9 cellular contexts compared by ENCODE assay signal in the genomic region with DNA sequence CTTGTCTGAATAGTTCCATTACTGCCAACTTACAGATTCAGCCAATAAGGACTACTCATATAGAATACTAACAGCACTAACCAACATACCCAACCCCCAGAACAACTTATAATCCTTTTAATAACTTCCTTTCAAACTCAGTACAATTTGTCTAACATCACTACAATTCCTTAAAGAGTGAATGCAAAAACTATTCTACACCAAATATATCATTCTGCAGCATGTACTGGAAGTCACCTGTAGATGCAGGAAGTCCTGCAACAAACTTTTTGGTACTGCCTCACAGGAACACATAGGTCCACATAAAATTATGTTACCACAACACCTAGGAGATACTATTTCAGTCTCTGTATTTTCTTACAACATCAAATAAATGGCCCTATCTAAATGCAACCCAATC. TPM values are rescaled to one million over a fixed set of nuclear protein-coding genes. Genes with fewer than 3 reads are reported as not detected.
DNase-seq lines count a peak whose midpoint lies in the region; ATAC-seq, FAIRE-seq and TF ChIP-seq lines count a peak whose summit lies in the region.
"Had no signal": no experiment of that assay in that cellular context is flagged by ENCODE, and none has a peak within 500 bp of the region (broad histone marks: within the 10 kb centered on the region; RNA-seq: fewer than 3 reads in every experiment).

No MANE protein-coding gene starts in this region.

- POLR2A ChIA-PET in K562 (lab: Yijun Ruan, JAX) = no interaction called here

- TF ChIP-seq RAD21 in K562 (CRISPR knock-in tag; conservative IDR thresholded peaks at IDR 0.05 in 1 of 2, IDR thresholded peaks at IDR 0.05 in 1 of 2) = no peak

- TF ChIP-seq POLR2A in K562 (conservative IDR thresholded peaks at IDR 0.05) (no peak), upper lobe of left lung (IDR thresholded peaks at IDR 0.05) (no peak)

- in situ Hi-C loops in K562 (cut with MboI) = no loop called here

- H3K9ac ChIP-seq in K562 (ENCODE audit: insufficient read depth in 1 of 2, low read depth in 2 of 2, low read length in 2 of 2) = peak overlapping the region in 1 of 2 experiments; percentile 89; a peak in 2 of 4 replicates

- no peak overlapping the region for H2AFZ ChIP-seq in K562 (ENCODE audit: low read depth, low read length)

- DNase-seq in activated naive CD4-positive, alpha-beta T cell treated with anti-CD3 and anti-CD28 coated beads, Interleukin-2, amount 50 U/mL, for 16 hours = no peak
- no peak for DNase-seq in K562 (ENCODE audit: extremely low read depth in 1 of 4, low spot score in 3 of 4)
- DNase-seq in lower lobe of right lung = no peak
- DNase-seq in upper lobe of left lung = no peak
- DNase-seq in COLO829 (ENCODE audit: low spot score) = no peak
- DNase-seq: DMS 273 treated with DMSO at 0.1 percent for 48 hours had no signal

- TF ChIP-seq CTCF in K562 (IDR thresholded peaks at IDR 0.05 in 2 of 3, conservative IDR thresholded peaks at IDR 0.05 in 1 of 3; ENCODE audit: insufficient read depth in 2 of 3, low read depth in 1 of 3, low read length in 3 of 3) (no peak), lower lobe of right lung (IDR thresholded peaks at IDR 0.05) (no peak), upper lobe of left lung (IDR thresholded peaks at IDR 0.05) (no peak)

- H3K27me3 Mint-ChIP-seq in activated naive CD4-positive, alpha-beta T cell treated with anti-CD3 and anti-CD28 coated beads, Interleukin-2, amount 50 U/mL, for 24 hours = no peaks in the 10 kb centered on the region

- peaks cover 48% of the 10 kb centered on the region for H3K36me3 Mint-ChIP-seq in activated naive CD4-positive, alpha-beta T cell treated with anti-CD3 and anti-CD28 coated beads, Interleukin-2, amount 50 U/mL, for 24 hours

- H3K4me1 ChIP-seq in K562 (replicated peaks in 1 of 2; ENCODE audit: control insufficient read depth in 2 of 2, insufficient read depth in 2 of 2, low read length in 2 of 2) (peaks cover 9 to 17% of the 10 kb centered on the region in 2 experiments), lower lobe of right lung (peaks cover 71% of the 10 kb centered on the region), upper lobe of left lung (peaks cover 63 to 72% (median 68%) of the 10 kb centered on the region in 4 donors)

- H3K4me3 Mint-ChIP-seq in activated naive CD4-positive, alpha-beta T cell treated with anti-CD3 and anti-CD28 coated beads, Interleukin-2, amount 50 U/mL, for 24 hours = peak overlapping the region; percentile 92

- peak overlapping the region; percentile 91 for H3K4me2 ChIP-seq in K562 (ENCODE audit: insufficient read depth, low read length)

- no peak for ATAC-seq in K562
- ATAC-seq in lower lobe of right lung = no peak
- no peak for ATAC-seq in upper lobe of left lung (ENCODE audit: low FRiP score in 2 of 2)
- ATAC-seq in HG03108 (IDR thresholded peaks at IDR 0.05; ENCODE audit: unreplicated experiment) = no peak
- ATAC-seq in GM19467 (IDR thresholded peaks at IDR 0.05; ENCODE audit: unreplicated experiment) = no peak

- no peaks in the 10 kb centered on the region for H3K9me1 ChIP-seq in K562 (ENCODE audit: control insufficient read depth, insufficient read depth, low read length)

- intact Hi-C loops in K562 (cut with micrococcal nuclease) = no loop called here
- intact Hi-C loops in lower lobe of right lung (cut with DNase I) = no loop called here

- no peaks in the 10 kb centered on the region for H3K27me3 ChIP-seq in K562 (ENCODE audit: control insufficient read depth in 2 of 2, insufficient read depth in 2 of 2, low read length in 2 of 2)
- no peaks in the 10 kb centered on the region for H3K27me3 ChIP-seq in lower lobe of right lung (ENCODE audit: low read depth)
- H3K27me3 ChIP-seq in upper lobe of left lung = no peaks in the 10 kb centered on the region

- H3K9me3 Mint-ChIP-seq in activated naive CD4-positive, alpha-beta T cell treated with anti-CD3 and anti-CD28 coated beads, Interleukin-2, amount 50 U/mL, for 24 hours = no peaks in the 10 kb centered on the region

- peaks cover 84% of the 10 kb centered on the region for H3K79me2 ChIP-seq in K562 (ENCODE audit: control insufficient read depth, insufficient read depth, low read length)

- peak overlapping the region; percentile 91 for H3K4me3 ChIP-seq in K562
- H3K4me3 ChIP-seq in lower lobe of right lung = peak overlapping the region; percentile 83
- peak overlapping the region in 3 of 4 donors; percentile 83 to 86 (median 83) for H3K4me3 ChIP-seq in upper lobe of left lung

- CTCF ChIA-PET in K562 (lab: Yijun Ruan, JAX; ENCODE audit: low intra/inter-chr PET ratio) = no interaction called here

- peaks cover 60% of the 10 kb centered on the region for H3K4me1 Mint-ChIP-seq in activated naive CD4-positive, alpha-beta T cell treated with anti-CD3 and anti-CD28 coated beads, Interleukin-2, amount 50 U/mL, for 24 hours

- TF ChIP-seq EP300 in K562 (IDR thresholded peaks at IDR 0.05; ENCODE audit: low read length) = no peak
- no peak for TF ChIP-seq EP300 in upper lobe of left lung (IDR thresholded peaks at IDR 0.05)

- H4K20me1 ChIP-seq in K562 (replicated peaks; ENCODE audit: control insufficient read depth, insufficient read depth, low read length) = peaks cover 33% of the 10 kb centered on the region

- H3K9me3 ChIP-seq in K562 (replicated peaks; ENCODE audit: control insufficient read depth, insufficient read depth, low read depth, low read length) (no peaks in the 10 kb centered on the region), lower lobe of right lung (no peaks in the 10 kb centered on the region), upper lobe of left lung (no peaks in the 10 kb centered on the region)

- no TSS peak for BruUV-seq in K562 (replicated peaks; lab: Mats Ljungman, UMichigan)

- H3K27ac ChIP-seq in K562 (ENCODE audit: extremely low read depth, low read depth, low read length) (peak overlapping the region; percentile 16; the same call in 2 of the 3 replicates), lower lobe of right lung (peak overlapping the region; percentile 100), upper lobe of left lung (peak overlapping the region in 2 of 4 donors; percentile 99 to 100)

- no peak for FAIRE-seq in K562 (lab: Jason Lieb, UNC)

- H3K36me3 ChIP-seq in K562 (ENCODE audit: control insufficient read depth, insufficient read depth, low read length) = peaks cover 64% of the 10 kb centered on the region
- H3K36me3 ChIP-seq in lower lobe of right lung = peaks cover 61% of the 10 kb centered on the region
- H3K36me3 ChIP-seq in upper lobe of left lung = peaks cover 25 to 59% (median 34%) of the 10 kb centered on the region in 4 donors

- peak overlapping the region; percentile 99 for H3K27ac Mint-ChIP-seq in activated naive CD4-positive, alpha-beta T cell treated with anti-CD3 and anti-CD28 coated beads, Interleukin-2, amount 50 U/mL, for 24 hours

TF ChIP-seq in K562, 482 proteins besides CTCF, POLR2A, EP300 and RAD21 (continues in another document):
- TF ChIP-seq ZNF253 (CRISPR knock-in tag; conservative IDR thresholded peaks at IDR 0.05) (no peak), NCOA6 (IDR thresholded peaks at IDR 0.05) (no peak), ZFPM2 (CRISPR knock-in tag; IDR thresholded peaks at IDR 0.05) (no peak), POLR2G (IDR thresholded peaks at IDR 0.05; ENCODE audit: low read depth, low read length) (peak; percentile 43; the same call in 1 of the 2 replicates)

RNA-seq across cellular contexts. Expression of a gene that starts 2.1 kb away (rescaled TPM):
- total RNA-seq in K562 (2011; cell fraction: chromatin; rRNA removed; ENCODE audit: low replicate concordance) = 412 and 933 TPM in 2 replicates
- total RNA-seq in K562 (2011; cell fraction: nucleolus; rRNA removed) = 305 and 368 TPM in 2 replicates
- total RNA-seq in K562 (2011; cell fraction: nucleoplasm; rRNA removed) = 399 and 401 TPM in 2 replicates
- 132 and 172 TPM in 2 replicates for total RNA-seq in K562 (2014; rRNA removed)
- total RNA-seq in K562 (2014; rRNA removed; fragmentation: Illumina TruSeq; extraction: Trizol) = 124 and 133 TPM in 2 replicates
- 153 and 161 TPM in 2 replicates for total RNA-seq in K562 (2015; rRNA removed; fragmentation: Illumina TruSeq; extraction: Trizol)
- 112 and 126 TPM in 2 replicates for total RNA-seq in K562 (2021)
- polyA plus RNA-seq in K562 (2011; rRNA removed) = 186 and 201 TPM in 2 replicates
- polyA plus RNA-seq in K562 (2011; cell fraction: cytosol; rRNA removed) = 57.8 and 58.8 TPM in 2 replicates
- 1,501 and 1,632 TPM in 2 replicates for polyA plus RNA-seq in K562 (2011; cell fraction: nucleus; rRNA removed)
- 70.5 and 112 TPM in 2 replicates for polyA plus RNA-seq in K562 (2012)
- polyA plus RNA-seq in K562 (2014; fragmentation: Illumina TruSeq; extraction: Trizol) = 77.7 and 107 TPM in 2 replicates
- polyA plus RNA-seq in K562 (2014; fragmentation: Nextera tagmentation; extraction: Ambion mirVana) = 10 to 100 TPM; 16.1 to 32.4 TPM
- polyA plus RNA-seq in K562 (2014; rRNA removed) = 134 and 154 TPM in 2 replicates
- 210 and 248 TPM in 2 replicates for polyA minus RNA-seq in K562 (2011; rRNA and poly(A)+ RNA removed)
- polyA minus RNA-seq in K562 (2011; cell fraction: cytosol; rRNA and poly(A)+ RNA removed) = 78.9 and 112 TPM in 2 replicates
- 962 and 1,250 TPM in 2 replicates for polyA minus RNA-seq in K562 (2011; cell fraction: nucleus; rRNA and poly(A)+ RNA removed)
- total RNA-seq in lower lobe of right lung = 133 TPM
- 100 to 1,000 TPM; 118 to 344 (median 246) TPM for total RNA-seq in upper lobe of left lung
